ENCODE assay signal across 2 cellular contexts in genomic region chr4:69888336-69888735, GRCh38.
TF ChIP-seq lines count a peak whose summit lies in the region.

No MANE protein-coding gene starts in this region.

TF ChIP-seq in HepG2, 621 proteins besides CTCF, POLR2A, EP300 and RAD21 (continued from another document):
- TF ChIP-seq MXD1 (CRISPR knock-in tag; IDR thresholded peaks at IDR 0.05): no peak
- TF ChIP-seq, protein P1, sequence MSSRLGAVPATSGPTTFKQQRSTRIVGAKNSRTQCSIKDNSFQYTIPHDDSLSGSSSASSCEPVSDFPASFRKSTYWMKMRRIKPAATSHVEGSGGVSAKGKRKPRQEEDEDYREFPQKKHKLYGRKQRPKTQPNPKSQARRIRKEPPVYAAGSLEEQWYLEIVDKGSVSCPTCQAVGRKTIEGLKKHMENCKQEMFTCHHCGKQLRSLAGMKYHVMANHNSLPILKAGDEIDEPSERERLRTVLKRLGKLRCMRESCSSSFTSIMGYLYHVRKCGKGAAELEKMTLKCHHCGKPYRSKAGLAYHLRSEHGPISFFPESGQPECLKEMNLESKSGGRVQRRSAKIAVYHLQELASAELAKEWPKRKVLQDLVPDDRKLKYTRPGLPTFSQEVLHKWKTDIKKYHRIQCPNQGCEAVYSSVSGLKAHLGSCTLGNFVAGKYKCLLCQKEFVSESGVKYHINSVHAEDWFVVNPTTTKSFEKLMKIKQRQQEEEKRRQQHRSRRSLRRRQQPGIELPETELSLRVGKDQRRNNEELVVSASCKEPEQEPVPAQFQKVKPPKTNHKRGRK (CRISPR knock-in tag; IDR thresholded peaks at IDR 0.05): no peak
- TF ChIP-seq ZNF264 (CRISPR knock-in tag; IDR thresholded peaks at IDR 0.05): no peak
- TF ChIP-seq ZNF160 (CRISPR knock-in tag; IDR thresholded peaks at IDR 0.05): no peak
- no peak for TF ChIP-seq ZNF44 (CRISPR knock-in tag; IDR thresholded peaks at IDR 0.05)
- TF ChIP-seq ZBTB20 (CRISPR knock-in tag; IDR thresholded peaks at IDR 0.05; ENCODE audit: borderline replicate concordance, low read depth): no peak
- TF ChIP-seq ZNF605 (CRISPR knock-in tag; IDR thresholded peaks at IDR 0.05): no peak
- TF ChIP-seq, protein P2, sequence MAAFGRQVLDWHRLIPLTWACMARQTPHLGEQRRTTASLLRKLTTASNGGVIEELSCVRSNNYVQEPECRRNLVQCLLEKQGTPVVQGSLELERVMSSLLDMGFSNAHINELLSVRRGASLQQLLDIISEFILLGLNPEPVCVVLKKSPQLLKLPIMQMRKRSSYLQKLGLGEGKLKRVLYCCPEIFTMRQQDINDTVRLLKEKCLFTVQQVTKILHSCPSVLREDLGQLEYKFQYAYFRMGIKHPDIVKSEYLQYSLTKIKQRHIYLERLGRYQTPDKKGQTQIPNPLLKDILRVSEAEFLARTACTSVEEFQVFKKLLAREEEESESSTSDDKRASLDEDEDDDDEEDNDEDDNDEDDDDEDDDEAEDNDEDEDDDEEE (CRISPR knock-in tag; IDR thresholded peaks at IDR 0.05): no peak
- TF ChIP-seq SMYD3 (CRISPR knock-in tag; IDR thresholded peaks at IDR 0.05): no peak
- TF ChIP-seq SP1 (IDR thresholded peaks at IDR 0.05): no peak
- TF ChIP-seq SP1 (CRISPR knock-in tag; IDR thresholded peaks at IDR 0.05): no peak

TF ChIP-seq in HEK293T, 16 proteins besides CTCF, POLR2A, EP300 and RAD21 (continued from another document):
- no peak for TF ChIP-seq PKNOX1 (IDR thresholded peaks at IDR 0.05)
- no peak for TF ChIP-seq ELF4 (IDR thresholded peaks at IDR 0.05)
- no peak for TF ChIP-seq BHLHE40 (IDR thresholded peaks at IDR 0.05; ENCODE audit: borderline replicate concordance)
- TF ChIP-seq FOXK2 (IDR thresholded peaks at IDR 0.05): no peak
- no peak for TF ChIP-seq CTBP1 (IDR thresholded peaks at IDR 0.05; ENCODE audit: borderline replicate concordance)
- TF ChIP-seq SP1 (IDR thresholded peaks at IDR 0.05): no peak
- no peak for TF ChIP-seq L3MBTL2 (conservative IDR thresholded peaks at IDR 0.05)
- no peak for TF ChIP-seq ARNT (IDR thresholded peaks at IDR 0.05)
- no peak for TF ChIP-seq NFRKB (IDR thresholded peaks at IDR 0.05)
